Comparison of ENCODE assay signal across 8 cellular contexts in the genomic region with DNA sequence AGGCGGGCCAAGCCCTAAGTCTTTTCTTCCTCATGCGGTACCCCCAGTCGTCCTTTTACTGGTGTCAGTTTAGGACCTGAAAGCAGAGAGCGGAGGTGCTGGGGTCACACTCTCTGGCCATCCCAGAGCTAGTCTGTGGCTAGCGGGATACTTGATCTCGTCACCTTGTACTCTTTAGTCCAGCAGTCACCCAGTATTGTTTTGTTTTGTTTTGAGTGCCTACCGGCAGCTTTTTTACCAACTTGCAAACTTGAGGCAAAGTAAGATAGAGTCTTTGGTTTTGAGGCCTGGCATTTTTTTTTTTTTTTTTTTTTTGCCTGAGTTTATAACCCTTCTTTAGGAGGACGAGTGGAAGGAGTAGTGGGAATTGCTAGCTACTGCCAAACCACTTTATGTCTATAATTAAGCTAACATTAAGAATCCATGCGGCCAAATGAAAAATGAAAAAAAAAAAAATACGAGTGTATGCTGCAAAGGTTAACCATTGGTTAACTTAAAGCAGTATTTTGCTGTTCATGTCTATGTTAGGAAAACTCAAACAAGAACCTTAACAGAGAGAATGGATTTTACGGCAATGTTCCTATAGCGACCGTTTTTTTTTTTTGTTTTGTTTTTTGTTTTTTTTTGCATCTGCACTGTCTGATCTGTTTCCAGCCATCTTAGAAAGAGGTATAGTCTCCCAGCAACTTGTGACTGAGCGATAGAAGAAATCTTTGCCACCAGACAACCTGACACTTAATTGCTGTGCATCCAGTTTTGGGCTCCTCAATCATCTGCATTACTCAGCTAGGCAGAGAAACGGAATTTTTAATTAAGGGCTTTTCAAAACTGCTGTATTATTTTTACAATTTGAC. TPM values are rescaled to one million over a fixed set of nuclear protein-coding genes. Genes with fewer than 3 reads are reported as not detected.
DNase-seq lines count a peak whose midpoint lies in the region; ATAC-seq and TF ChIP-seq lines count a peak whose summit lies in the region.

No MANE protein-coding gene starts in this region.

- peaks cover 65% of the 10 kb centered on the region for H3K79me2 ChIP-seq in MM.1S (ENCODE audit: low read length)

- H3K27ac ChIP-seq in MM.1S (ENCODE audit: low read length) (peak overlapping the region; percentile 95), uterus (peak overlapping the region; percentile 95 to 98)

- H3K4me3 ChIP-seq in MM.1S (ENCODE audit: low read length) (peak overlapping the region; percentile 89), cardiac fibroblast (replicated peaks in 1 of 2; ENCODE audit: low read depth in 2 of 2, low read length in 2 of 2) (peak overlapping the region; percentile 90 to 92), lower leg skin (ENCODE audit: low read depth, poor library complexity, severe bottlenecking) (peak overlapping the region; percentile 84), uterus (peak overlapping the region; percentile 85 to 89)

- H3K4me1 Mint-ChIP-seq in Calu3 (ENCODE audit: low read depth, unreplicated experiment) = peaks cover 7% of the 10 kb centered on the region

- intact Hi-C loops in Calu3 (cut with micrococcal nuclease; ENCODE audit: unreplicated experiment) = no loop called here
- intact Hi-C loops in lower leg skin (cut with DNase I; ENCODE audit: low total_unique reads) = no loop called here
- intact Hi-C loops in uterus (cut with DNase I; ENCODE audit: low total_unique reads) = no loop called here

- peak overlapping the region; percentile 98 for H3K9ac ChIP-seq in MM.1S (ENCODE audit: low read length)

- no peaks in the 10 kb centered on the region for H3K9me3 ChIP-seq in MM.1S (replicated peaks; ENCODE audit: insufficient read depth, low read length)
- H3K9me3 ChIP-seq in uterus = no peaks in the 10 kb centered on the region

- no peaks in the 10 kb centered on the region for H3K9me3 Mint-ChIP-seq in Calu3 (ENCODE audit: low read depth, unreplicated experiment)

- H2AFZ ChIP-seq in MM.1S (ENCODE audit: low read length) = peak overlapping the region; percentile 85; the same call in 1 of the 2 replicates

- no peaks in the 10 kb centered on the region for H3K9me2 ChIP-seq in MM.1S (replicated peaks; ENCODE audit: insufficient read depth, low read length)

- peak; percentile 4 for ATAC-seq in GM21576 (IDR thresholded peaks at IDR 0.05; ENCODE audit: unreplicated experiment)

- H3F3A ChIP-seq in MM.1S (ENCODE audit: insufficient read depth, low read length) = peaks cover 39% of the 10 kb centered on the region

- 1 to 2% methylated on average over 15 of the region's 15 CpGs for WGBS in lower leg skin, 2 donors

- H3K36me3 ChIP-seq in MM.1S (replicated peaks; ENCODE audit: insufficient read depth, low read length) = no peaks in the 10 kb centered on the region
- H3K36me3 ChIP-seq in uterus = no peaks in the 10 kb centered on the region

- H3K36me3 Mint-ChIP-seq in Calu3 (ENCODE audit: insufficient read depth, unreplicated experiment) = peaks cover 51% of the 10 kb centered on the region

- TF ChIP-seq POLR2A in lower leg skin (IDR thresholded peaks at IDR 0.05) = no peak
- TF ChIP-seq POLR2A in uterus (IDR thresholded peaks at IDR 0.05) = no peak

- peak overlapping the region; percentile 85 for H3K4me2 ChIP-seq in MM.1S (ENCODE audit: low read depth, low read length)

- TSS peak; percentile 46 for BruUV-seq in Calu3 (replicated peaks; lab: Mats Ljungman, UMichigan)

- peaks cover 10% of the 10 kb centered on the region for H3K4me1 ChIP-seq in MM.1S (ENCODE audit: low read length)
- peaks cover 0 to 10% of the 10 kb centered on the region in 2 donors for H3K4me1 ChIP-seq in uterus

- TF ChIP-seq CTCF in Calu3 (IDR thresholded peaks at IDR 0.05; ENCODE audit: unreplicated experiment) (no peak), MM.1S (IDR thresholded peaks at IDR 0.05; ENCODE audit: low read length) (no peak), cardiac fibroblast (IDR thresholded peaks at IDR 0.05; ENCODE audit: low read depth, low read length) (no peak), lower leg skin (IDR thresholded peaks at IDR 0.05) (no peak), uterus (IDR thresholded peaks at IDR 0.05) (no peak)

- H3K4me3 Mint-ChIP-seq in Calu3 (ENCODE audit: low read depth, unreplicated experiment) = peak overlapping the region; percentile 92

- peak overlapping the region; percentile 95 for H3K27ac Mint-ChIP-seq in Calu3 (ENCODE audit: unreplicated experiment)

- peaks cover 43% of the 10 kb centered on the region for H4K20me1 ChIP-seq in MM.1S (ENCODE audit: insufficient read depth, low read length)

- DNase-seq in Calu3 (no peak), MM.1S (no peak), cardiac fibroblast (ENCODE audit: low read depth in 2 of 2) (peak in 1 of 2 donors; percentile 31), lower leg skin (ENCODE audit: low spot score in 2 of 2) (no peak), uterus (no peak)
- DNase-seq in stimulated activated CD4-positive, alpha-beta T cell treated with anti-CD3 and anti-CD28 coated beads, Interleukin-4, amount 100 ng/mL, for 1 hour = no peak
- no peak for DNase-seq in activated effector memory CD4-positive, alpha-beta T cell treated with anti-CD3 and anti-CD28 coated beads, Interleukin-2, amount 50 U/mL, for 16 hours

- H3K27me3 ChIP-seq in MM.1S (replicated peaks; ENCODE audit: insufficient read depth, low read length) (no peaks in the 10 kb centered on the region), uterus (no peaks in the 10 kb centered on the region)

- CTCF ChIA-PET in Calu3 (lab: Charles Lee) = interaction anchor here (0.6 kb wide), 1 partner anchor 84 kb away, joined by 3 read pairs; no protein-coding TSS in a partner anchor

- H3K27me3 Mint-ChIP-seq in Calu3 (ENCODE audit: unreplicated experiment) = no peaks in the 10 kb centered on the region

RNA-seq across cellular contexts. Expression of gene FAM217A, which starts 56.8 kb away (rescaled TPM):
- total RNA-seq in Calu3 (2022) (not detected in 2 replicates), lower leg skin (not detected), uterus (not detected)
